ENCODE assay signal across 8 cellular contexts in the genomic region with DNA sequence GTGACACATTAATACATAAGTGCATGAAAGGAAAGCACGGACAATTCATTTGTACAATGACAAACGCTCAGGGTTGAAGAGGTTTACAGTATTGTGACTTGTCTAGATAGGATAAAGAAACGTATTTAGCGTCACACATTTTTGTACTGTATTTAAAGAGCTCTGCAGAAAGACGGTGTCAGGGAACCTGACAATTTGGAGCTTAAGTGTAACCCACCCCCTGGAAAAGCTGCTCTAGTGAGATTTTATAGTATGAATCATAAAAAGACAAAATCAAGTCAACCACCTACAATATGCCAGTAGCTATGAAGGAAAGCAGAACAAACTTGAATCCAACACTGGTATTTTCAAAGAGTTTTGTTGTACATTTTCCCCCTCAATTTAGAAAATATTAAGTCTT. TPM values are rescaled to one million over a fixed set of nuclear protein-coding genes. Genes with fewer than 3 reads are reported as not detected.
DNase-seq lines count a peak whose midpoint lies in the region; ATAC-seq, FAIRE-seq and TF ChIP-seq lines count a peak whose summit lies in the region.

No MANE protein-coding gene starts in this region.

- H3K36me3 ChIP-seq in A673 (ENCODE audit: insufficient read depth, low read length, poor library complexity, severe bottlenecking), result peaks cover 56% of the 10 kb centered on the region
- H3K36me3 ChIP-seq in HEK293 (ENCODE audit: control insufficient read depth in 2 of 2, insufficient read depth in 1 of 2, low read length in 2 of 2), result peaks cover 0 to 85% of the 10 kb centered on the region in 2 experiments; a peak in 1 of 3 replicates
- peaks cover 98% of the 10 kb centered on the region for H3K36me3 ChIP-seq in K562 (ENCODE audit: control insufficient read depth, insufficient read depth, low read length)
- peaks cover 39% of the 10 kb centered on the region for H3K36me3 ChIP-seq in mesodermal cell (ENCODE audit: control insufficient read depth, insufficient read depth, low read length)

- no peak for TF ChIP-seq EP300 in K562 (IDR thresholded peaks at IDR 0.05; ENCODE audit: low read length)

- H3K27ac ChIP-seq in A673 (ENCODE audit: low read depth, low read length, poor library complexity, severe bottlenecking), result no peak overlapping the region
- H3K27ac ChIP-seq in HEK293 (ENCODE audit: extremely low read depth, low read depth, low read length), result no peak overlapping the region
- H3K27ac ChIP-seq in K562 (ENCODE audit: extremely low read depth, low read depth, low read length), result no peak overlapping the region
- H3K27ac ChIP-seq in mesodermal cell (ENCODE audit: low read depth, low read length, severe bottlenecking), result peak overlapping the region; percentile 7

- POLR2A ChIA-PET in A673 (lab: Charles Lee; ENCODE audit: low non-redundant PET), result interaction anchor here (0.6 kb wide), 2 partner anchors 119 to 271 kb away, joined by 3 to 4 read pairs; no protein-coding TSS in a partner anchor
- POLR2A ChIA-PET in HEK293 (lab: Yijun Ruan, JAX), result interaction anchor here (0.6 to 1.3 kb wide), 2 partner anchors 11 to 216 kb away, joined by 3 read pairs; no protein-coding TSS in a partner anchor
- POLR2A ChIA-PET in K562 (lab: Yijun Ruan, JAX), result interaction anchor here (0.5 to 5.2 kb wide), 21 partner anchors 11 to 276 kb away, joined by 3 to 64 read pairs (median 4); a partner anchor contains a TSS

- DNase-seq in A673 (ENCODE audit: low spot score), result no peak
- DNase-seq in K562 (ENCODE audit: extremely low read depth in 1 of 4, low spot score in 3 of 4), result no peak
- DNase-seq in NCI-H1694 treated with DMSO at 0.1 percent for 48 hours (lab: John Stamatoyannopoulos, UW), result no peak
- DNase-seq in activated gamma-delta T cell (lab: John Stamatoyannopoulos, UW), result no peak
- DNase-seq in NCI-H2029 treated with DMSO at 0.1 percent for 48 hours (lab: John Stamatoyannopoulos, UW), result no peak
- DNase-seq in GM20000 (ENCODE audit: low spot score), result no peak

- no TSS peak for BruUV-seq in A673 (replicated peaks; lab: Mats Ljungman, UMichigan)
- BruUV-seq in K562 (replicated peaks; lab: Mats Ljungman, UMichigan), result no TSS peak

- H3K4me3 ChIP-seq in A673 (ENCODE audit: low read depth, low read length, poor library complexity, severe bottlenecking) (peak overlapping the region; percentile 96), HEK293 (ENCODE audit: low read depth, low read length) (peak overlapping the region; percentile 98), K562 (peak overlapping the region; percentile 99; the same call in 1 of the 2 replicates), mesodermal cell (ENCODE audit: extremely low read depth, insufficient read depth, low read length, poor library complexity, severe bottlenecking) (no peak overlapping the region)

- intact Hi-C loops in A673 (cut with micrococcal nuclease; ENCODE audit: unreplicated experiment) (no loop called here), K562 (cut with micrococcal nuclease) (no loop called here)

- H3K9me1 ChIP-seq in K562 (ENCODE audit: control insufficient read depth, insufficient read depth, low read length), result peaks cover 3% of the 10 kb centered on the region

- peaks cover 98% of the 10 kb centered on the region for H4K20me1 ChIP-seq in K562 (replicated peaks; ENCODE audit: control insufficient read depth, insufficient read depth, low read length)

- WGBS in K562 (ENCODE audit: insufficient coverage, low coverage, missing lambda C conversion rate), result 4% methylated on average over 5 of the region's 5 CpGs
- whole genome bisulfite sequencing in mesodermal cell (ENCODE audit: insufficient coverage in 2 of 2), 2 experiments, result 39 to 46% methylated on average over 4 of the region's 5 CpGs

- no peak for FAIRE-seq in K562 (lab: Jason Lieb, UNC)

- no peak for TF ChIP-seq POLR2A in K562 (conservative IDR thresholded peaks at IDR 0.05)

- H3K9ac ChIP-seq in K562 (ENCODE audit: insufficient read depth in 1 of 2, low read depth in 2 of 2, low read length in 2 of 2), result peak overlapping the region in 1 of 2 experiments; percentile 100; a peak in 1 of 4 replicates

- peaks cover 100% of the 10 kb centered on the region for H3K79me2 ChIP-seq in K562 (ENCODE audit: control insufficient read depth, insufficient read depth, low read length)

- CTCF ChIA-PET in A673 (lab: Charles Lee) (interaction anchor here (0.6 to 1.1 kb wide), 2 partner anchors 11 to 52 kb away, joined by 3 read pairs; no protein-coding TSS in a partner anchor), HEK293 (lab: Yijun Ruan, JAX) (interaction anchor here (2.4 kb wide), 1 partner anchor 11 kb away, joined by 12 read pairs; no protein-coding TSS in a partner anchor), K562 (lab: Yijun Ruan, JAX; ENCODE audit: low intra/inter-chr PET ratio) (no interaction called here)

- ATAC-seq in K562, result peak; percentile 4; the same call in 2 of the 3 replicates

- H3K4me1 ChIP-seq in A673 (ENCODE audit: insufficient read depth, low read length, poor library complexity, severe bottlenecking) (peaks cover 60% of the 10 kb centered on the region), HEK293 (ENCODE audit: control insufficient read depth, insufficient read depth, low read length) (peaks cover 43% of the 10 kb centered on the region), K562 (replicated peaks in 1 of 2; ENCODE audit: control insufficient read depth in 2 of 2, insufficient read depth in 2 of 2, low read length in 2 of 2) (peaks cover 3 to 52% of the 10 kb centered on the region in 2 experiments; a peak in 4 of 5 replicates), mesodermal cell (ENCODE audit: control insufficient read depth, insufficient read depth, low read length, poor library complexity, severe bottlenecking) (peaks cover 46% of the 10 kb centered on the region)

- no peak for TF ChIP-seq RAD21 in K562 (CRISPR knock-in tag; conservative IDR thresholded peaks at IDR 0.05 in 1 of 2, IDR thresholded peaks at IDR 0.05 in 1 of 2)

- H3K9me3 ChIP-seq in A673 (ENCODE audit: low read depth, low read length, poor library complexity, severe bottlenecking) (no peaks in the 10 kb centered on the region), HEK293 (ENCODE audit: control insufficient read depth, insufficient read depth, low read depth, low read length) (no peaks in the 10 kb centered on the region), K562 (replicated peaks; ENCODE audit: control insufficient read depth, insufficient read depth, low read depth, low read length) (no peaks in the 10 kb centered on the region), mesodermal cell (ENCODE audit: control insufficient read depth, low read length) (no peaks in the 10 kb centered on the region)

- in situ Hi-C loops in K562 (cut with MboI), result no loop called here

- H3K27me3 ChIP-seq in A673 (replicated peaks; ENCODE audit: insufficient read depth, low read depth, low read length, poor library complexity) (no peaks in the 10 kb centered on the region), K562 (ENCODE audit: control insufficient read depth in 2 of 2, insufficient read depth in 2 of 2, low read length in 2 of 2) (no peaks in the 10 kb centered on the region)

- peak overlapping the region; percentile 59 for H3K4me2 ChIP-seq in K562 (ENCODE audit: insufficient read depth, low read length)

- no peak overlapping the region for H2AFZ ChIP-seq in K562 (ENCODE audit: low read depth, low read length)

- TF ChIP-seq CTCF in A673 (conservative IDR thresholded peaks at IDR 0.05; ENCODE audit: low read depth, low read length) (no peak), HEK293 (tag by site-specific recombination; IDR thresholded peaks at IDR 0.05) (no peak), K562 (IDR thresholded peaks at IDR 0.05 in 2 of 3, conservative IDR thresholded peaks at IDR 0.05 in 1 of 3; ENCODE audit: insufficient read depth in 2 of 3, low read depth in 1 of 3, low read length in 3 of 3) (no peak), GM20000 (IDR thresholded peaks at IDR 0.05; ENCODE audit: extremely low read depth, missing control alignments) (no peak)

TF ChIP-seq in K562, 482 proteins besides CTCF, POLR2A, EP300 and RAD21 (continues in another document):
- TF ChIP-seq DPF2 (IDR thresholded peaks at IDR 0.05), result no peak
- 0 out of 2 replicates have a peak, but pooled peaks have one; percentile 5 for TF ChIP-seq POLR2H (tag; IDR thresholded peaks at IDR 0.05; ENCODE audit: low read depth)
- 0 out of 4 replicates have a peak, but pooled peaks of 1 of the 2 experiments have one; percentile 11 for TF ChIP-seq TBL1XR1 (IDR thresholded peaks at IDR 0.05; ENCODE audit: low read length in 2 of 2)
- TF ChIP-seq NR2F6 (CRISPR knock-in tag; IDR thresholded peaks at IDR 0.05), result no peak
- TF ChIP-seq LCOR (CRISPR knock-in tag; IDR thresholded peaks at IDR 0.05), result no peak
- no peak for TF ChIP-seq HNRNPH1 (optimal IDR thresholded peaks at IDR 0.05; ENCODE audit: low read depth, low read length)
- TF ChIP-seq, protein P1, sequence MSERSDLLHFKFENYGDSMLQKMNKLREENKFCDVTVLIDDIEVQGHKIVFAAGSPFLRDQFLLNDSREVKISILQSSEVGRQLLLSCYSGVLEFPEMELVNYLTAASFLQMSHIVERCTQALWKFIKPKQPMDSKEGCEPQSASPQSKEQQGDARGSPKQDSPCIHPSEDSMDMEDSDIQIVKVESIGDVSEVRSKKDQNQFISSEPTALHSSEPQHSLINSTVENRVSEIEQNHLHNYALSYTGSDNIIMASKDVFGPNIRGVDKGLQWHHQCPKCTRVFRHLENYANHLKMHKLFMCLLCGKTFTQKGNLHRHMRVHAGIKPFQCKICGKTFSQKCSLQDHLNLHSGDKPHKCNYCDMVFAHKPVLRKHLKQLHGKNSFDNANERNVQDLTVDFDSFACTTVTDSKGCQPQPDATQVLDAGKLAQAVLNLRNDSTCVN (CRISPR knock-in tag; IDR thresholded peaks at IDR 0.05), result no peak

RNA-seq across cellular contexts. Expression of a gene that starts 5.6 kb away (rescaled TPM):
- total RNA-seq in A673 (2021) (328 and 339 TPM in 2 replicates), K562 (2014; rRNA removed) (345 and 451 TPM in 2 replicates), K562 (2014; rRNA removed; fragmentation: Illumina TruSeq; extraction: Trizol) (278 and 286 TPM in 2 replicates), K562 (2015; rRNA removed; fragmentation: Illumina TruSeq; extraction: Trizol) (385 and 411 TPM in 2 replicates), K562 (2021) (244 and 254 TPM in 2 replicates)
- total RNA-seq in K562 (2011; cell fraction: chromatin; rRNA removed; ENCODE audit: low replicate concordance), result 267 and 677 TPM in 2 replicates
- total RNA-seq in K562 (2011; cell fraction: nucleolus; rRNA removed), result 155 and 196 TPM in 2 replicates
- total RNA-seq in K562 (2011; cell fraction: nucleoplasm; rRNA removed), result 358 and 568 TPM in 2 replicates
- polyA plus RNA-seq in K562 (2011; rRNA removed) (224 and 295 TPM in 2 replicates), K562 (2014; fragmentation: Illumina TruSeq; extraction: Trizol) (285 and 300 TPM in 2 replicates), K562 (2014; fragmentation: Nextera tagmentation; extraction: Ambion mirVana) (100 to 1,000 TPM; 105 to 132 TPM), K562 (2014; rRNA removed) (260 and 286 TPM in 2 replicates)
- 154 and 160 TPM in 2 replicates for polyA plus RNA-seq in K562 (2011; cell fraction: cytosol; rRNA removed)
- 311 and 318 TPM in 2 replicates for polyA plus RNA-seq in K562 (2011; cell fraction: nucleus; rRNA removed)
- 166 and 283 TPM in 2 replicates for polyA plus RNA-seq in K562 (2012)
- polyA minus RNA-seq in K562 (2011; rRNA and poly(A)+ RNA removed), result 355 and 364 TPM in 2 replicates
- 218 and 232 TPM in 2 replicates for polyA minus RNA-seq in K562 (2011; cell fraction: cytosol; rRNA and poly(A)+ RNA removed)
- 402 and 570 TPM in 2 replicates for polyA minus RNA-seq in K562 (2011; cell fraction: nucleus; rRNA and poly(A)+ RNA removed)
- 153 TPM for polyA plus RNA-seq in mesodermal cell (2013, experiment 1 of 2)
- 151 TPM for polyA plus RNA-seq in mesodermal cell (2013, experiment 2 of 2)
